Comparison of ENCODE assay signal across 1 cellular context in the genomic region with DNA sequence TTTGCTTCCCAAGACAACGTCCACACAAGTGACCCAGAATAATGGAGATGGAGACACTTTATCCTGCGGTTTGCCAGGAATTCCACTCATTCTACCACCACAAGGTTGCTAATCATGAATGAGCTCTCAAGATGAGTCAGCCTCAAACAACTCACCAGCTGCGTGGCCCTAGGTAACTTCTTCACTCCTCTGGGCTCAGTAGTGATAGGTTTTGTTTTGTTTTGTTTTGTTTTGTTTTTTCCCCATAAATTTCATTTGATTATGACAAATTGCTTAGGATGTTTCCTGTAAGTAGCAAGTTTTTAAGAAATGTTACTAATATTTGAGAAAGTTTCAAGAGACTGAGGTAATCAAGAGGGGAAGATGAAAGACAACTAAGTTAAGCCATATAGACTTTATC.
TF ChIP-seq lines count a peak whose summit lies in the region.

No MANE protein-coding gene starts in this region.

TF ChIP-seq in GM12878, 131 proteins besides CTCF, POLR2A, EP300 and RAD21 (continued from another document):
- TF ChIP-seq, protein P1, sequence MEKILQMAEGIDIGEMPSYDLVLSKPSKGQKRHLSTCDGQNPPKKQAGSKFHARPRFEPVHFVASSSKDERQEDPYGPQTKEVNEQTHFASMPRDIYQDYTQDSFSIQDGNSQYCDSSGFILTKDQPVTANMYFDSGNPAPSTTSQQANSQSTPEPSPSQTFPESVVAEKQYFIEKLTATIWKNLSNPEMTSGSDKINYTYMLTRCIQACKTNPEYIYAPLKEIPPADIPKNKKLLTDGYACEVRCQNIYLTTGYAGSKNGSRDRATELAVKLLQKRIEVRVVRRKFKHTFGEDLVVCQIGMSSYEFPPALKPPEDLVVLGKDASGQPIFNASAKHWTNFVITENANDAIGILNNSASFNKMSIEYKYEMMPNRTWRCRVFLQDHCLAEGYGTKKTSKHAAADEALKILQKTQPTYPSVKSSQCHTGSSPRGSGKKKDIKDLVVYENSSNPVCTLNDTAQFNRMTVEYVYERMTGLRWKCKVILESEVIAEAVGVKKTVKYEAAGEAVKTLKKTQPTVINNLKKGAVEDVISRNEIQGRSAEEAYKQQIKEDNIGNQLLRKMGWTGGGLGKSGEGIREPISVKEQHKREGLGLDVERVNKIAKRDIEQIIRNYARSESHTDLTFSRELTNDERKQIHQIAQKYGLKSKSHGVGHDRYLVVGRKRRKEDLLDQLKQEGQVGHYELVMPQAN (conservative IDR thresholded peaks at IDR 0.05) = no peak
- TF ChIP-seq IKZF1 (conservative IDR thresholded peaks at IDR 0.05) (peak; percentile 83), BACH1 (IDR thresholded peaks at IDR 0.05; ENCODE audit: borderline replicate concordance) (no peak), RUNX3 (IDR thresholded peaks at IDR 0.05; ENCODE audit: low read length) (peak; percentile 72), DPF2 (IDR thresholded peaks at IDR 0.05) (0 out of 2 replicates have a peak, but pooled peaks have one; percentile 22), MTA2 (IDR thresholded peaks at IDR 0.05; ENCODE audit: low read depth) (peak; percentile 61), TCF12 (IDR thresholded peaks at IDR 0.05; ENCODE audit: low read depth, low read length) (0 out of 2 replicates have a peak, but pooled peaks have one; percentile 41), SREBF2 (IDR thresholded peaks at IDR 0.05; ENCODE audit: low read length) (no peak), STAT3 (IDR thresholded peaks at IDR 0.05; ENCODE audit: low read depth, low read length) (no peak), GATAD2B (conservative IDR thresholded peaks at IDR 0.05; ENCODE audit: low read depth) (no peak), IRF4 (IDR thresholded peaks at IDR 0.05; ENCODE audit: low read depth, low read length) (peak; percentile 42; the same call in 1 of the 2 replicates), IKZF2 (IDR thresholded peaks at IDR 0.05) (peak; percentile 82 to 84), JUNB (IDR thresholded peaks at IDR 0.05) (peak; percentile 50), STAT1 (conservative IDR thresholded peaks at IDR 0.05) (no peak), SMARCA5 (IDR thresholded peaks at IDR 0.05) (no peak), CBX3 (IDR thresholded peaks at IDR 0.05; ENCODE audit: borderline replicate concordance, low read depth) (no peak), SMAD1 (IDR thresholded peaks at IDR 0.05; ENCODE audit: low read depth, partially characterized antibody) (no peak), PML (IDR thresholded peaks at IDR 0.05; ENCODE audit: low read length) (no peak)
TF ChIP-seq in GM12878: peak in this region for 9.
